In genomic region chr4:54498661-54499111, GRCh38 we compare ENCODE assay signal across 14 cellular contexts.
A peak's percentile ranks its signal among the peaks of the same experiment; 100 is the strongest.
DNase-seq lines count a peak whose midpoint lies in the region; ATAC-seq and TF ChIP-seq lines count a peak whose summit lies in the region.
"Had no signal": no experiment of that assay in that cellular context is flagged by ENCODE, and none has a peak within 500 bp of the region (broad histone marks: within the 10 kb centered on the region; RNA-seq: fewer than 3 reads in every experiment).

No MANE protein-coding gene starts in this region.

- no peak for ATAC-seq in HG02610 (IDR thresholded peaks at IDR 0.05; ENCODE audit: unreplicated experiment)
- ATAC-seq: GM12878 had no signal

- TF ChIP-seq CTCF in AG09319 (IDR thresholded peaks at IDR 0.05; ENCODE audit: low read depth, low read length): no peak

- peak; percentile 3 for DNase-seq in AG09319 (ENCODE audit: extremely low read depth, low read depth)
- DNase-seq in M059J (ENCODE audit: low read depth): peak; percentile 93
- DNase-seq in brain pericyte (ENCODE audit: low read depth, low spot score): peak; percentile 12
- peak; percentile 98 for DNase-seq in kidney tubule cell (ENCODE audit: low spot score)
- DNase-seq in KG1 (lab: John Stamatoyannopoulos, UW): no peak
- DNase-seq in activated CD4-positive, alpha-beta T cell treated with anti-CD3 and anti-CD28 coated beads for 48 hours: no peak
- no peak for DNase-seq in NOMO-1 treated with dmso at 0.1 percent for 144 hours (lab: John Stamatoyannopoulos, UW; ENCODE audit: unreplicated experiment)
- DNase-seq: activated effector memory CD4-positive, alpha-beta T cell treated with anti-CD3 and anti-CD28 coated beads, Interleukin-2, amount 50 U/mL, for 16 hours; cortex of kidney; naive B cell; NCI-H2171; SHP77 treated with DMSO at 0.1 percent for 48 hours had no signal

Comparison
In these comparisons a context has a peak if more than half of its experiments do, and no peak if none do; other contexts are left out.
1. DNase-seq: peak in AG09319 (single experiment), M059J (single experiment), brain pericyte (single experiment) and kidney tubule cell (single experiment); none in KG1 (single experiment), activated CD4-positive, alpha-beta T cell treated with anti-CD3 and anti-CD28 coated beads for 48 hours (single experiment) and NOMO-1 treated with dmso at 0.1 percent for 144 hours (single experiment).